Comparison of ENCODE assay signal across 14 cellular contexts in genomic region chr2:121043827-121044222, GRCh38.
"Had no signal": no experiment of that assay in that cellular context is flagged by ENCODE, and none has a peak within 500 bp of the region (broad histone marks: within the 10 kb centered on the region; RNA-seq: fewer than 3 reads in every experiment).

No MANE protein-coding gene starts in this region.

- H3K9me3 ChIP-seq: breast epithelium, testis had no signal

- H3K27me3 ChIP-seq: breast epithelium, testis had no signal

- H3K4me1 ChIP-seq: testis had no signal

- H3K27ac ChIP-seq: breast epithelium, stomach, testis had no signal

- ATAC-seq: activated CD4-positive, CD25-positive, alpha-beta regulatory T cell treated with anti-CD3 and anti-CD28 coated beads, Interleukin-2, amount 50 U/mL, for 24 hours; natural killer cell treated with Interleukin-12 subunit alpha and Interleukin-12 subunit beta and Interleukin-15 and Interleukin-18, amount 100 ng/mL, for 72 hours; T-cell had no signal

- H3K4me3 ChIP-seq: breast epithelium, smooth muscle cell, stomach, testis had no signal

- DNase-seq: activated CD4-positive, alpha-beta T cell treated with anti-CD3 and anti-CD28 coated beads, Interleukin-2, amount 50 U/mL, for 1 hour; activated CD8-positive, alpha-beta memory T cell treated with anti-CD3 and anti-CD28 coated beads for 24 hours; anterior cingulate cortex; kidney glomerular epithelial cell; mesenchymal stem cell; nucleus accumbens; stomach; T-cell; T-helper 9 cell; testis had no signal

- H3K36me3 ChIP-seq: breast epithelium, stomach had no signal

- H3K4me2 ChIP-seq: smooth muscle cell had no signal
